1 cellular context compared by ENCODE assay signal in the genomic region with DNA sequence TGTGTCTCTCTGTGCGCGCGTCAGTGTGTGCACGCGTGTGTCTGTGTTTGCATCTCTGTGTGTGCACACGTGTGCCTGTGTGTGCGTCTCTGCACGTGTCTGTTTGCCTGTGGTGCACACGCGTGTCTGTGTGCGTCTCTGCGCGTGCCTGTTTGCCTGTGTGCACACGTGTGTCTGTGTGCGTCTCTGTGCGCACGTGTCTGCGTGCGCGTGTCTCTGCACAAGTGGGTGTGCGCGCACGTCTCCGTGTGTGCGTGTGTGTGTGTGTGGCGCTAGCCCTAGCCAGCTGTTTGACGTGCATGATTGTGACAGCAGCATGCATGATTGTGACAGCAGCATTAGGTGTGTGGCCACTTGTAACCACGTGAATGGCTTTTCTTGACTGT.
TF ChIP-seq lines count a peak whose summit lies in the region.

No MANE protein-coding gene starts in this region.

TF ChIP-seq in H1, 55 proteins besides CTCF, POLR2A, EP300 and RAD21:
- no peak for TF ChIP-seq YY1 (IDR thresholded peaks at IDR 0.05; ENCODE audit: low read depth, low read length)
- no peak for TF ChIP-seq CHD1 (IDR thresholded peaks at IDR 0.05; ENCODE audit: low read depth, low read length)
- no peak for TF ChIP-seq SIRT6 (IDR thresholded peaks at IDR 0.05; ENCODE audit: low read length)
- TF ChIP-seq SP4 (IDR thresholded peaks at IDR 0.05; ENCODE audit: low read length) = no peak
- no peak for TF ChIP-seq RNF2 (IDR thresholded peaks at IDR 0.05; ENCODE audit: borderline replicate concordance, low read depth, low read length, missing control alignments, poor library complexity, severe bottlenecking)
- TF ChIP-seq HDAC6 (IDR thresholded peaks at IDR 0.05; ENCODE audit: low read depth, low read length) = no peak
- TF ChIP-seq RFX5 (IDR thresholded peaks at IDR 0.05; ENCODE audit: borderline replicate concordance, low read depth, low read length) = no peak
- TF ChIP-seq HDAC2 (IDR thresholded peaks at IDR 0.05; ENCODE audit: borderline replicate concordance in 1 of 2, low read depth in 2 of 2, low read length in 2 of 2) = no peak
- TF ChIP-seq BACH1 (IDR thresholded peaks at IDR 0.05; ENCODE audit: low read length) = no peak
- no peak for TF ChIP-seq ZNF274 (IDR thresholded peaks at IDR 0.05; ENCODE audit: borderline replicate concordance, extremely low read depth, low read length)
